14 cellular contexts compared by ENCODE assay signal in genomic region chr3:56629044-56629443, GRCh38. TPM values are rescaled to one million over a fixed set of nuclear protein-coding genes. Genes with fewer than 3 reads are reported as not detected.
DNase-seq lines count a peak whose midpoint lies in the region; ATAC-seq, FAIRE-seq and TF ChIP-seq lines count a peak whose summit lies in the region.
"Had no signal": no experiment of that assay in that cellular context is flagged by ENCODE, and none has a peak within 500 bp of the region (broad histone marks: within the 10 kb centered on the region; RNA-seq: fewer than 3 reads in every experiment).

No MANE protein-coding gene starts in this region.

- H3K36me3 Mint-ChIP-seq in naive thymus-derived CD4-positive, alpha-beta T cell, result peaks cover 4 to 40% (median 28%) of the 10 kb centered on the region in 5 donors

- no peak overlapping the region for H2AFZ ChIP-seq in GM12878 (ENCODE audit: control insufficient read depth, low read depth, low read length)

- ATAC-seq in GM18870 (IDR thresholded peaks at IDR 0.05; ENCODE audit: unreplicated experiment) (peak; percentile 71), GM21786 (IDR thresholded peaks at IDR 0.05; ENCODE audit: unreplicated experiment) (peak; percentile 65), GM12878 (peak; percentile 85), GM18867 (IDR thresholded peaks at IDR 0.05; ENCODE audit: unreplicated experiment) (no peak), HG03469 (IDR thresholded peaks at IDR 0.05; ENCODE audit: unreplicated experiment) (no peak)
- ATAC-seq in naive thymus-derived CD4-positive, alpha-beta T cell, result no peak
- ATAC-seq: stimulated activated naive CD8-positive, alpha-beta T cell treated with anti-CD3 and anti-CD28 coated beads, Interleukin-15, Interleukin-2, amounts not matched to agents 100 U/mL and 50 U/mL, for 24 hours had no signal

- no peak overlapping the region for H3K27ac ChIP-seq in GM12878 (ENCODE audit: control insufficient read depth, insufficient read depth)
- H3K27ac ChIP-seq in naive thymus-derived CD4-positive, alpha-beta T cell (ENCODE audit: low read depth, low read length), result no peak overlapping the region
- H3K27ac ChIP-seq: coronary artery, KMS-11, ovary had no signal

- H3K9ac ChIP-seq in GM12878 (ENCODE audit: control insufficient read depth, insufficient read depth, low read length), result no peak overlapping the region
- H3K9ac ChIP-seq: KMS-11 had no signal

- no peak for TF ChIP-seq RAD21 in GM12878 (IDR thresholded peaks at IDR 0.05; ENCODE audit: insufficient read depth, low read depth, low read length)

- CTCF ChIA-PET in GM12878 (lab: Yijun Ruan, JAX), result interaction anchor here (0.7 to 1.1 kb wide), 4 partner anchors 10 to 172 kb away, joined by 3 to 8 read pairs (median 4); partner anchors contain the start of genes ARHGEF3 and CCDC66
- CTCF ChIA-PET in naive thymus-derived CD4-positive, alpha-beta T cell (lab: Charles Lee), result interaction anchor here (0.5 to 1.4 kb wide), 3 partner anchors 19 to 924 kb away, joined by 3 to 4 read pairs (median 3); no protein-coding TSS in a partner anchor

- no peaks in the 10 kb centered on the region for H4K20me1 ChIP-seq in GM12878 (ENCODE audit: control insufficient read depth, insufficient read depth)

- TF ChIP-seq EP300 in GM12878 (IDR thresholded peaks at IDR 0.05; ENCODE audit: borderline replicate concordance in 1 of 2, control insufficient read depth in 1 of 2, low read depth in 2 of 2, low read length in 2 of 2), result no peak

- TF ChIP-seq POLR2A in GM12878 (IDR thresholded peaks at IDR 0.05; ENCODE audit: low read depth, low read length), result no peak

- H3K4me3 ChIP-seq in GM12878, result no peak overlapping the region
- H3K4me3 ChIP-seq in naive thymus-derived CD4-positive, alpha-beta T cell (ENCODE audit: low read length), result no peak overlapping the region
- H3K4me3 ChIP-seq: coronary artery, ovary had no signal

- no peak overlapping the region for H3K4me3 Mint-ChIP-seq in naive thymus-derived CD4-positive, alpha-beta T cell
- H3K4me3 Mint-ChIP-seq: T-helper 1 cell treated with Interleukin-12 subunit alpha and Interleukin-12 subunit beta and Interleukin-4 antibody, amounts not matched to agents 30 μg/mL and 1 μg/mL, for 36 hours had no signal

- peaks cover 0 to 23% (median 4%) of the 10 kb centered on the region in 7 donors for H3K4me1 Mint-ChIP-seq in naive thymus-derived CD4-positive, alpha-beta T cell

- POLR2A ChIA-PET in GM12878 (lab: Charles Lee), result interaction anchor here (0.6 to 0.7 kb wide), 2 partner anchors 8 to 1587 kb away, joined by 3 read pairs; no protein-coding TSS in a partner anchor
- POLR2A ChIA-PET in naive thymus-derived CD4-positive, alpha-beta T cell (lab: Charles Lee), result interaction anchor here (0.5 to 1.0 kb wide), 4 partner anchors 35 to 75 kb away, joined by 3 to 6 read pairs (median 3); no protein-coding TSS in a partner anchor

- intact Hi-C loops in GM12878 (cut with micrococcal nuclease; ENCODE audit: unreplicated experiment), result no loop called here
- intact Hi-C loops in naive thymus-derived CD4-positive, alpha-beta T cell (cut with micrococcal nuclease), result loop anchor here in 1 of 2 donors (5.0 kb wide), 1 partner anchor 37 kb away; no protein-coding TSS in a partner anchor

- no peaks in the 10 kb centered on the region for H3K4me1 ChIP-seq in GM12878 (ENCODE audit: control insufficient read depth, insufficient read depth, low read length)
- no peaks in the 10 kb centered on the region for H3K4me1 ChIP-seq in naive thymus-derived CD4-positive, alpha-beta T cell (ENCODE audit: control insufficient read depth in 2 of 2, insufficient read depth in 2 of 2, low read length in 2 of 2)

- no peaks in the 10 kb centered on the region for H3K9me3 ChIP-seq in GM12878 (replicated peaks; ENCODE audit: control insufficient read depth, insufficient read depth, low read length)
- no peaks in the 10 kb centered on the region for H3K9me3 ChIP-seq in naive thymus-derived CD4-positive, alpha-beta T cell (ENCODE audit: control insufficient read depth in 2 of 3, low read length in 3 of 3)
- H3K9me3 ChIP-seq: ovary had no signal

- H3K4me2 ChIP-seq in GM12878 (ENCODE audit: control insufficient read depth, insufficient read depth), result no peak overlapping the region
- H3K4me2 ChIP-seq: KMS-11 had no signal

- FAIRE-seq in GM12878 (lab: Jason Lieb, UNC), result no peak

- no peaks in the 10 kb centered on the region for H3K27me3 Mint-ChIP-seq in naive thymus-derived CD4-positive, alpha-beta T cell

- peak; percentile 3 for DNase-seq in GM12878 (ENCODE audit: low read depth, low spot score)
- DNase-seq in naive thymus-derived CD4-positive, alpha-beta T cell, result no peak
- no peak for DNase-seq in NCI-H2029 (lab: John Stamatoyannopoulos, UW)
- no peak for DNase-seq in SHP77 (lab: John Stamatoyannopoulos, UW)
- DNase-seq: NCI-H2081; ovary; stimulated activated naive CD8-positive, alpha-beta T cell treated with anti-CD3 and anti-CD28 coated beads, Interleukin-15, Interleukin-2, amounts not matched to agents 100 U/mL and 50 U/mL, for 24 hours had no signal

- in situ Hi-C loops in GM12878 (cut with MboI), result no loop called here

- H3K36me3 ChIP-seq in GM12878 (ENCODE audit: control insufficient read depth in 2 of 2, insufficient read depth in 2 of 2, low read length in 1 of 2), result peaks cover 0 to 17% of the 10 kb centered on the region in 2 experiments; a peak in 1 of 4 replicates
- H3K36me3 ChIP-seq in naive thymus-derived CD4-positive, alpha-beta T cell (ENCODE audit: control insufficient read depth in 2 of 3, insufficient read depth in 3 of 3, low read length in 3 of 3), result peaks cover 11 to 60% (median 15%) of the 10 kb centered on the region in 3 experiments
- H3K36me3 ChIP-seq: ovary had no signal

- H3K27ac Mint-ChIP-seq in naive thymus-derived CD4-positive, alpha-beta T cell, result peak overlapping the region in 8 of 9 donors; percentile 65 to 87 (median 72)
- H3K27ac Mint-ChIP-seq: T-helper 1 cell treated with Interleukin-12 subunit alpha and Interleukin-12 subunit beta and Interleukin-4 antibody, amounts not matched to agents 30 μg/mL and 1 μg/mL, for 36 hours had no signal

- H3K79me2 ChIP-seq in GM12878 (ENCODE audit: control insufficient read depth, insufficient read depth, low read length), result no peaks in the 10 kb centered on the region

- H3K27me3 ChIP-seq in GM12878 (replicated peaks in 1 of 2; ENCODE audit: control insufficient read depth in 2 of 2, insufficient read depth in 2 of 2, low read length in 1 of 2), result no peaks in the 10 kb centered on the region
- no peaks in the 10 kb centered on the region for H3K27me3 ChIP-seq in naive thymus-derived CD4-positive, alpha-beta T cell (ENCODE audit: control insufficient read depth in 2 of 2, insufficient read depth in 2 of 2, low read length in 2 of 2)
- H3K27me3 ChIP-seq: ovary had no signal

- no peak for TF ChIP-seq CTCF in GM12878 (IDR thresholded peaks at IDR 0.05 in 2 of 3, conservative IDR thresholded peaks at IDR 0.05 in 1 of 3; ENCODE audit: control insufficient read depth in 2 of 3, extremely low read depth in 1 of 3, insufficient read depth in 1 of 3, low read depth in 3 of 3, low read length in 3 of 3)

- SMC1A ChIA-PET in GM12878 (lab: Charles Lee; ENCODE audit: uncharacterized antibody, unreplicated experiment), result interaction anchor here (0.7 to 2.1 kb wide), 10 partner anchors 10 to 360 kb away, joined by 3 to 5 read pairs (median 4); partner anchors contain the start of gene CCDC66

- no peaks in the 10 kb centered on the region for H3K9me3 Mint-ChIP-seq in naive thymus-derived CD4-positive, alpha-beta T cell
- H3K9me3 Mint-ChIP-seq: T-helper 1 cell treated with Interleukin-12 subunit alpha and Interleukin-12 subunit beta and Interleukin-4 antibody, amounts not matched to agents 30 μg/mL and 1 μg/mL, for 36 hours had no signal

- BruUV-seq in GM12878 (replicated peaks; lab: Mats Ljungman, UMichigan), result no TSS peak

- 93% methylated on average over 2 of the region's 2 CpGs for WGBS in GM12878 (ENCODE audit: insufficient coverage, insufficient replicate concordance, low lambda C conversion rate, missing lambda C conversion rate)

- RAD21 ChIA-PET in GM12878 (lab: Charles Lee; ENCODE audit: unreplicated experiment), result interaction anchor here (0.8 to 1.8 kb wide), 4 partner anchors 19 to 360 kb away, joined by 3 to 5 read pairs (median 3); no protein-coding TSS in a partner anchor

TF ChIP-seq in GM12878, 131 proteins besides CTCF, POLR2A, EP300 and RAD21 (continues in another document):
- TF ChIP-seq BMI1 (IDR thresholded peaks at IDR 0.05; ENCODE audit: borderline replicate concordance) (no peak), HCFC1 (IDR thresholded peaks at IDR 0.05; ENCODE audit: low read length) (no peak), TARDBP (IDR thresholded peaks at IDR 0.05; ENCODE audit: borderline replicate concordance) (no peak)
- TF ChIP-seq, protein P1, sequence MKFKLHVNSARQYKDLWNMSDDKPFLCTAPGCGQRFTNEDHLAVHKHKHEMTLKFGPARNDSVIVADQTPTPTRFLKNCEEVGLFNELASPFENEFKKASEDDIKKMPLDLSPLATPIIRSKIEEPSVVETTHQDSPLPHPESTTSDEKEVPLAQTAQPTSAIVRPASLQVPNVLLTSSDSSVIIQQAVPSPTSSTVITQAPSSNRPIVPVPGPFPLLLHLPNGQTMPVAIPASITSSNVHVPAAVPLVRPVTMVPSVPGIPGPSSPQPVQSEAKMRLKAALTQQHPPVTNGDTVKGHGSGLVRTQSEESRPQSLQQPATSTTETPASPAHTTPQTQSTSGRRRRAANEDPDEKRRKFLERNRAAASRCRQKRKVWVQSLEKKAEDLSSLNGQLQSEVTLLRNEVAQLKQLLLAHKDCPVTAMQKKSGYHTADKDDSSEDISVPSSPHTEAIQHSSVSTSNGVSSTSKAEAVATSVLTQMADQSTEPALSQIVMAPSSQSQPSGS (IDR thresholded peaks at IDR 0.05; ENCODE audit: low read length), result no peak

RNA-seq across cellular contexts. Expression of gene TASOR, which starts 54.0 kb away (rescaled TPM):
- 120 and 130 TPM in 2 replicates for total RNA-seq in GM12878 (2013; cell fraction: nucleolus; rRNA removed)
- total RNA-seq in GM12878 (2014; rRNA removed) (59.2 and 66.6 TPM in 2 replicates), GM12878 (2014; rRNA removed; fragmentation: Illumina TruSeq; extraction: Trizol) (95.1 and 106 TPM in 2 replicates), GM12878 (2021) (53.7 and 54.5 TPM in 2 replicates)
- 38.7 TPM for polyA plus RNA-seq in GM12878 (2011; ENCODE audit: low read depth)
- polyA plus RNA-seq in GM12878 (2011; rRNA removed) (70.3 and 123 TPM in 2 replicates), GM12878 (2014; fragmentation: Illumina TruSeq; extraction: Trizol) (78.2 and 109 TPM in 2 replicates), GM12878 (2014; fragmentation: Nextera tagmentation; extraction: Ambion mirVana) (10 to 100 TPM; 29.6 to 30.5 TPM), GM12878 (2014; rRNA removed) (36.0 and 51.5 TPM in 2 replicates), GM12878 (2016; fragmentation: Nextera tagmentation; extraction: Ambion mirVana) (10 to 100 TPM; 32.9 to 33.0 TPM)
- 24.3 and 26.6 TPM in 2 replicates for polyA plus RNA-seq in GM12878 (2011; cell fraction: cytosol; rRNA removed)
- polyA plus RNA-seq in GM12878 (2011; cell fraction: nucleus; rRNA removed), result 37.5 and 38.6 TPM in 2 replicates
- polyA plus RNA-seq in GM12878 (2012), result 34.3 and 47.3 TPM in 2 replicates
- polyA minus RNA-seq in GM12878 (2011; rRNA and poly(A)+ RNA removed), result 67.7 and 78.0 TPM in 2 replicates
- polyA minus RNA-seq in GM12878 (2011; cell fraction: cytosol; rRNA and poly(A)+ RNA removed), result 32.5 and 35.0 TPM in 2 replicates
- polyA minus RNA-seq in GM12878 (2011; cell fraction: nucleus; rRNA and poly(A)+ RNA removed), result 25.5 and 43.7 TPM in 2 replicates
- total RNA-seq in naive thymus-derived CD4-positive, alpha-beta T cell, result 100 to 1,000 TPM in 1 of 5 experiments, 10 to 100 TPM in 4; 61.8 to 113 (median 75.2) TPM
- polyA plus RNA-seq in naive thymus-derived CD4-positive, alpha-beta T cell, result 10 to 100 TPM; 24.5 to 26.7 TPM

Comparison
In these comparisons a context has a peak if more than half of its experiments do, and no peak if none do; other contexts are left out.
1. ATAC-seq: peak in GM18870 (single experiment), GM21786 (single experiment) and GM12878 (single experiment); none in naive thymus-derived CD4-positive, alpha-beta T cell (single experiment), GM18867 (single experiment) and HG03469 (single experiment).